11 cellular contexts compared by ENCODE assay signal in genomic region chr19:14385492-14385891, GRCh38. TPM values are rescaled to one million over a fixed set of nuclear protein-coding genes. Genes with fewer than 3 reads are reported as not detected.
DNase-seq lines count a peak whose midpoint lies in the region; ATAC-seq, FAIRE-seq and TF ChIP-seq lines count a peak whose summit lies in the region.
"Had no signal": no experiment of that assay in that cellular context is flagged by ENCODE, and none has a peak within 500 bp of the region (broad histone marks: within the 10 kb centered on the region; RNA-seq: fewer than 3 reads in every experiment).

No MANE protein-coding gene starts in this region.

- H3K4me3 ChIP-seq in Caco-2 (ENCODE audit: low read depth, low read length) (no peak overlapping the region), pancreas (no peak overlapping the region)

- no peaks in the 10 kb centered on the region for H3K9me3 Mint-ChIP-seq in Caco-2 (ENCODE audit: unreplicated experiment)
- peaks cover 0 to 5% (median 0%) of the 10 kb centered on the region in 3 donors for H3K9me3 Mint-ChIP-seq in IgD-negative memory B cell
- H3K9me3 Mint-ChIP-seq in stimulated activated effector memory CD8-positive, alpha-beta T cell treated with anti-CD3 and anti-CD28 coated beads, Interleukin-12 subunit alpha, Interleukin-12 subunit beta, amount 100 ng/mL, for 72 hours = no peaks in the 10 kb centered on the region

- H3K4me3 Mint-ChIP-seq in Caco-2 (ENCODE audit: unreplicated experiment) (no peak overlapping the region), IgD-negative memory B cell (peak overlapping the region; percentile 86 to 99 (median 92))
- H3K4me3 Mint-ChIP-seq in stimulated activated effector memory CD8-positive, alpha-beta T cell treated with anti-CD3 and anti-CD28 coated beads, Interleukin-12 subunit alpha, Interleukin-12 subunit beta, amount 100 ng/mL, for 72 hours = peak overlapping the region; percentile 87

- H3K27me3 ChIP-seq in Caco-2 (replicated peaks; ENCODE audit: control insufficient read depth, insufficient read depth, low read length) (no peaks in the 10 kb centered on the region), pancreas (no peaks in the 10 kb centered on the region)

- peak overlapping the region; percentile 14 for H3K27ac Mint-ChIP-seq in Caco-2 (ENCODE audit: unreplicated experiment)
- H3K27ac Mint-ChIP-seq in IgD-negative memory B cell = peak overlapping the region; percentile 94 to 96 (median 95)
- peak overlapping the region; percentile 96 for H3K27ac Mint-ChIP-seq in stimulated activated effector memory CD8-positive, alpha-beta T cell treated with anti-CD3 and anti-CD28 coated beads, Interleukin-12 subunit alpha, Interleukin-12 subunit beta, amount 100 ng/mL, for 72 hours

- H3K36me3 ChIP-seq in Caco-2 (ENCODE audit: control insufficient read depth, insufficient read depth, low read length) = no peaks in the 10 kb centered on the region
- H3K36me3 ChIP-seq in pancreas = peaks cover 0 to 2% (median 1%) of the 10 kb centered on the region in 3 donors

- H3K27me3 Mint-ChIP-seq in Caco-2 (ENCODE audit: insufficient read depth, unreplicated experiment) (no peaks in the 10 kb centered on the region), IgD-negative memory B cell (peaks cover 2% of the 10 kb centered on the region)

- TF ChIP-seq CTCF in Caco-2 (IDR thresholded peaks at IDR 0.05; ENCODE audit: insufficient read depth in 1 of 2, low read depth in 1 of 2, low read length in 1 of 2, severe bottlenecking in 1 of 2, unreplicated experiment in 1 of 2) (no peak), pancreas (IDR thresholded peaks at IDR 0.05) (no peak)

- DNase-seq in Caco-2 (no peak), pancreas (no peak)
- peak; percentile 35 for DNase-seq in central memory CD4-positive, alpha-beta T cell
- DNase-seq in stimulated activated effector memory CD8-positive, alpha-beta T cell treated with anti-CD3 and anti-CD28 coated beads, Interleukin-12 subunit alpha, Interleukin-12 subunit beta, amount 100 ng/mL, for 72 hours (ENCODE audit: low spot score in 2 of 2) = no peak
- DNase-seq: foreskin fibroblast, NCI-H226, SIG-M5 had no signal

- peaks cover 13% of the 10 kb centered on the region for H3K36me3 Mint-ChIP-seq in Caco-2 (ENCODE audit: insufficient read depth, unreplicated experiment)
- H3K36me3 Mint-ChIP-seq in IgD-negative memory B cell = no peaks in the 10 kb centered on the region
- peaks cover 100% of the 10 kb centered on the region for H3K36me3 Mint-ChIP-seq in stimulated activated effector memory CD8-positive, alpha-beta T cell treated with anti-CD3 and anti-CD28 coated beads, Interleukin-12 subunit alpha, Interleukin-12 subunit beta, amount 100 ng/mL, for 72 hours

- 87 to 97% methylated on average over 10 to 11 of the region's 11 CpGs for WGBS in pancreas, 2 donors

- ATAC-seq in stimulated activated effector memory CD8-positive, alpha-beta T cell treated with anti-CD3 and anti-CD28 coated beads, Interleukin-12 subunit alpha, Interleukin-12 subunit beta, amount 100 ng/mL, for 72 hours = no peak
- no peak for ATAC-seq in HG02759 (IDR thresholded peaks at IDR 0.05; ENCODE audit: unreplicated experiment)
- ATAC-seq in HG02571 (IDR thresholded peaks at IDR 0.05; ENCODE audit: unreplicated experiment) = no peak
- no peak for ATAC-seq in GM19395 (IDR thresholded peaks at IDR 0.05; ENCODE audit: unreplicated experiment)
- ATAC-seq in pancreas = no peak

- CTCF ChIA-PET in Caco-2 (lab: Charles Lee) = interaction anchor here (0.6 kb wide), 1 partner anchor 1628 kb away, joined by 4 read pairs; no protein-coding TSS in a partner anchor

- H3K4me1 Mint-ChIP-seq in Caco-2 (ENCODE audit: low read depth, unreplicated experiment) = peaks cover 13% of the 10 kb centered on the region
- H3K4me1 Mint-ChIP-seq in IgD-negative memory B cell = peaks cover 19 to 27% (median 24%) of the 10 kb centered on the region in 3 donors
- peaks cover 36% of the 10 kb centered on the region for H3K4me1 Mint-ChIP-seq in stimulated activated effector memory CD8-positive, alpha-beta T cell treated with anti-CD3 and anti-CD28 coated beads, Interleukin-12 subunit alpha, Interleukin-12 subunit beta, amount 100 ng/mL, for 72 hours

- H3K4me1 ChIP-seq in Caco-2 (peaks cover 8% of the 10 kb centered on the region), pancreas (peaks cover 0 to 8% (median 0%) of the 10 kb centered on the region in 3 donors)

- no peak for FAIRE-seq in pancreas (lab: Jason Lieb, UNC)

- no peak overlapping the region for H3K27ac ChIP-seq in pancreas

- no TSS peak for BruUV-seq in Caco-2 (replicated peaks; lab: Mats Ljungman, UMichigan)

- H3K9me3 ChIP-seq in Caco-2 (no peaks in the 10 kb centered on the region), pancreas (no peaks in the 10 kb centered on the region)

- POLR2A ChIA-PET in Caco-2 (lab: Charles Lee) = no interaction called here

- intact Hi-C loops in Caco-2 (cut with micrococcal nuclease; ENCODE audit: unreplicated experiment) = no loop called here
- intact Hi-C loops in pancreas (cut with DNase I) = no loop called here

RNA-seq across cellular contexts. Expression of gene ADGRE5, which starts 4.2 kb away (rescaled TPM):
- 24.8 and 34.8 TPM in 2 replicates for total RNA-seq in Caco-2 (2022)
- 89.3 TPM for polyA plus RNA-seq in IgD-negative memory B cell
- 10 to 100 TPM; 23.0 to 37.7 (median 31.2) TPM for total RNA-seq in pancreas
- 10 to 100 TPM; 14.0 to 19.5 TPM for polyA plus RNA-seq in pancreas

RNA-seq across cellular contexts. Expression of gene DDX39A, which starts 33.6 kb away (rescaled TPM):
- total RNA-seq in Caco-2 (2022) (118 and 126 TPM in 2 replicates), pancreas (10 to 100 TPM in 5 of 6 donors, 1 to 10 TPM in 1; 9.3 to 25.7 (median 16.7) TPM)
- polyA plus RNA-seq in IgD-negative memory B cell (169 TPM), pancreas (10 to 100 TPM; 80.0 to 86.6 TPM)

RNA-seq across cellular contexts. Expression of gene PKN1, which starts 47.6 kb away (rescaled TPM):
- 102 and 105 TPM in 2 replicates for total RNA-seq in Caco-2 (2022)
- polyA plus RNA-seq in IgD-negative memory B cell = 52.6 TPM
- total RNA-seq in pancreas = 10 to 100 TPM; 55.5 to 91.5 (median 75.0) TPM
- 10 to 100 TPM; 50.5 to 58.0 TPM for polyA plus RNA-seq in pancreas

Comparison
In these comparisons a context has a peak if more than half of its experiments do, and no peak if none do; other contexts are left out.
1. H3K27ac Mint-ChIP-seq: peak in every context shown above with its lines; median percentile 96 in stimulated activated effector memory CD8-positive, alpha-beta T cell treated with anti-CD3 and anti-CD28 coated beads, Interleukin-12 subunit alpha, Interleukin-12 subunit beta, amount 100 ng/mL, for 72 hours; 95 in IgD-negative memory B cell; 14 in Caco-2.